ENCODE assay signal across 21 cellular contexts in the genomic region with DNA sequence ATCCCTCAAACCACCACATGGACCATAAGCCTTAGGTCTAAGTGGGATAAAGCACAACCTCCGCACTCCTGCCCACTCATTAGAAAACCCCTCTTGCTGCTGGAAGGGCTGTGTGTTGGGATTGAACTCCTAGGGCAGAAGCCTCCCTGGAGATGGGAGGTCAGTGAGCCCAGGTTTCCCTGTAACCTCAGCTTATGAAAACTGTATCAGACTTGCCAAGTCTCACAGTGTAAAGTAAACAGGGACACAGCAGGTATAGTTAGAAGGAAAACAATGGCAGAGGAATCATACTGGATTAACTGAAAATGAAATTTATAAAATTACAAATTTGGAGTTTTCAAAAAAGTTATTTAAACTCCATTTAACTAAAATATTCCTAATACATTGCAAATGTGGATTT.
"Had no signal": no experiment of that assay in that cellular context is flagged by ENCODE, and none has a peak within 500 bp of the region (broad histone marks: within the 10 kb centered on the region; RNA-seq: fewer than 3 reads in every experiment).

No MANE protein-coding gene starts in this region.

- H3K9me3 Mint-ChIP-seq: type B pancreatic cell had no signal

- H3K27me3 Mint-ChIP-seq: naive B cell, progenitor cell of endocrine pancreas, type B pancreatic cell had no signal

- H3K27ac Mint-ChIP-seq: immature natural killer cell; mesothelial cell of epicardium; natural killer cell; nephron progenitor cell; progenitor cell of endocrine pancreas; stimulated activated effector memory CD8-positive, alpha-beta T cell treated with anti-CD3 and anti-CD28 coated beads, Interleukin-12 subunit alpha, Interleukin-12 subunit beta, amount 100 ng/mL, for 72 hours; type B pancreatic cell had no signal

- H3K4me1 Mint-ChIP-seq: nephron progenitor cell had no signal

- ATAC-seq: left colon; natural killer cell; stimulated activated effector memory CD8-positive, alpha-beta T cell treated with anti-CD3 and anti-CD28 coated beads, Interleukin-12 subunit alpha, Interleukin-12 subunit beta, amount 100 ng/mL, for 72 hours had no signal

- DNase-seq: head of caudate nucleus; hippocampal formation; immature natural killer cell; kidney; left colon; left ventricle myocardium inferior; mesendoderm; naive B cell; natural killer cell; nephron progenitor cell; ovary; right lobe of liver; spleen; stimulated activated CD4-positive, alpha-beta T cell treated with anti-CD3 and anti-CD28 coated beads, Interleukin-4, amount 100 ng/mL, for 24 hours; stimulated activated naive CD4-positive, alpha-beta T cell treated with Interleukin-2 at 50 U/mL for 16 hours; tibial artery; uterus had no signal

- H3K4me3 Mint-ChIP-seq: immature natural killer cell; mesothelial cell of epicardium; naive B cell; natural killer cell; nephron progenitor cell; stimulated activated effector memory CD8-positive, alpha-beta T cell treated with anti-CD3 and anti-CD28 coated beads, Interleukin-12 subunit alpha, Interleukin-12 subunit beta, amount 100 ng/mL, for 72 hours; type B pancreatic cell had no signal
